Comparison of ENCODE assay signal across 29 cellular contexts in genomic region chr7:129513546-129513945, GRCh38. TPM values are rescaled to one million over a fixed set of nuclear protein-coding genes. Genes with fewer than 3 reads are reported as not detected.
"Had no signal": no experiment of that assay in that cellular context is flagged by ENCODE, and none has a peak within 500 bp of the region (broad histone marks: within the 10 kb centered on the region; RNA-seq: fewer than 3 reads in every experiment).

No MANE protein-coding gene starts in this region.

- DNase-seq: occipital lobe; ovary; posterior cingulate gyrus; psoas muscle; right cardiac atrium; right lobe of liver; small intestine; stimulated activated CD4-positive, alpha-beta T cell treated with anti-CD3 and anti-CD28 coated beads, Interleukin-15, amount 100 ng/mL, for 24 hours; stimulated activated CD4-positive, alpha-beta T cell treated with anti-CD3 and anti-CD28 coated beads, Interleukin-2, amount 100 ng/mL, for 24 hours; stimulated activated CD4-positive, alpha-beta T cell treated with anti-CD3 and anti-CD28 coated beads, Interleukin-2, amount 100 ng/mL, for 48 hours; stimulated activated CD4-positive, alpha-beta T cell treated with anti-CD3 and anti-CD28 coated beads, Interleukin-4, amount 100 ng/mL, for 24 hours; stimulated activated naive B cell treated with anti-CD40 and anti-IgM and Interleukin-4, amounts not matched to agents 10 μg/mL and 1 μg/mL and 100 μg/mL, for 72 hours; stimulated activated naive CD4-positive, alpha-beta T cell treated with Interleukin-2 at 50 U/mL for 16 hours; stomach; thyroid gland; upper lobe of left lung had no signal

- H3K9me3 Mint-ChIP-seq: neural progenitor cell; stimulated activated effector memory CD8-positive, alpha-beta T cell treated with anti-CD3 and anti-CD28 coated beads, Interleukin-12 subunit alpha, Interleukin-12 subunit beta, amount 100 ng/mL, for 72 hours; stimulated activated naive CD8-positive, alpha-beta T cell treated with anti-CD3 and anti-CD28 coated beads, Interleukin-15, Interleukin-2, amounts not matched to agents 100 ng/mL and 50 ng/mL, for 24 hours had no signal

- H2AFZ ChIP-seq: neural progenitor cell, parathyroid adenoma had no signal

- H3K36me3 Mint-ChIP-seq: neural progenitor cell; stimulated activated effector memory CD8-positive, alpha-beta T cell treated with anti-CD3 and anti-CD28 coated beads, Interleukin-12 subunit alpha, Interleukin-12 subunit beta, amount 100 ng/mL, for 72 hours had no signal

- H3K27ac ChIP-seq: neural progenitor cell, ovary, parathyroid adenoma, psoas muscle, right lobe of liver, sigmoid colon, stomach, thoracic aorta, thyroid gland, tibial nerve, upper lobe of left lung, vagina had no signal

- ATAC-seq: psoas muscle; right cardiac atrium; right lobe of liver; stimulated activated effector memory CD8-positive, alpha-beta T cell treated with anti-CD3 and anti-CD28 coated beads, Interleukin-12 subunit alpha, Interleukin-12 subunit beta, amount 100 ng/mL, for 72 hours; stimulated activated naive B cell treated with anti-CD40 and anti-IgM and Interleukin-4, amounts not matched to agents 10 μg/mL and 1 μg/mL and 100 μg/mL, for 72 hours had no signal

- H3K4me3 Mint-ChIP-seq: nephron; neural progenitor cell; stimulated activated effector memory CD8-positive, alpha-beta T cell treated with anti-CD3 and anti-CD28 coated beads, Interleukin-12 subunit alpha, Interleukin-12 subunit beta, amount 100 ng/mL, for 72 hours; stimulated activated naive B cell treated with anti-CD40 and anti-IgM and Interleukin-4, amounts not matched to agents 10 μg/mL and 1 μg/mL and 100 μg/mL, for 72 hours; stimulated activated naive CD8-positive, alpha-beta T cell treated with anti-CD3 and anti-CD28 coated beads, Interleukin-15, Interleukin-2, amounts not matched to agents 100 ng/mL and 50 ng/mL, for 24 hours had no signal

- FAIRE-seq: small intestine, urothelium cell line had no signal

- H3K79me2 ChIP-seq: parathyroid adenoma had no signal

- H3K27me3 Mint-ChIP-seq: stimulated activated naive CD8-positive, alpha-beta T cell treated with anti-CD3 and anti-CD28 coated beads, Interleukin-15, Interleukin-2, amounts not matched to agents 100 ng/mL and 50 ng/mL, for 24 hours had no signal

- H3K36me3 ChIP-seq: neural progenitor cell, ovary, right lobe of liver, sigmoid colon, stomach, thoracic aorta, thyroid gland, tibial nerve, upper lobe of left lung, vagina had no signal

- H3K4me1 ChIP-seq: neural progenitor cell, parathyroid adenoma, psoas muscle, right lobe of liver, sigmoid colon, stomach, thyroid gland, tibial nerve, upper lobe of left lung, vagina had no signal

- H3K4me1 Mint-ChIP-seq: nephron; neural progenitor cell; stimulated activated effector memory CD8-positive, alpha-beta T cell treated with anti-CD3 and anti-CD28 coated beads, Interleukin-12 subunit alpha, Interleukin-12 subunit beta, amount 100 ng/mL, for 72 hours had no signal

- H3K4me3 ChIP-seq: neural progenitor cell, ovary, psoas muscle, right lobe of liver, sigmoid colon, stomach, thoracic aorta, thyroid gland, tibial nerve, upper lobe of left lung, vagina had no signal

- H3K9ac ChIP-seq: neural progenitor cell, parathyroid adenoma had no signal

- H3K9me3 ChIP-seq: ovary, psoas muscle, right lobe of liver, sigmoid colon, stomach, thoracic aorta, thyroid gland, tibial nerve, upper lobe of left lung, vagina had no signal

- H3K27ac Mint-ChIP-seq: nephron; neural progenitor cell; progenitor cell of endocrine pancreas; stimulated activated effector memory CD8-positive, alpha-beta T cell treated with anti-CD3 and anti-CD28 coated beads, Interleukin-12 subunit alpha, Interleukin-12 subunit beta, amount 100 ng/mL, for 72 hours; stimulated activated naive B cell treated with anti-CD40 and anti-IgM and Interleukin-4, amounts not matched to agents 10 μg/mL and 1 μg/mL and 100 μg/mL, for 72 hours; stimulated activated naive CD8-positive, alpha-beta T cell treated with anti-CD3 and anti-CD28 coated beads, Interleukin-15, Interleukin-2, amounts not matched to agents 100 ng/mL and 50 ng/mL, for 24 hours had no signal

- H3K4me2 ChIP-seq: neural progenitor cell had no signal

- H3K27me3 ChIP-seq: neural progenitor cell, ovary, right lobe of liver, thyroid gland, tibial nerve, upper lobe of left lung, vagina had no signal

RNA-seq across cellular contexts. Expression of gene SMKR1, which starts 11.2 kb away (rescaled TPM):
- total RNA-seq: right cardiac atrium, right lobe of liver, sigmoid colon, skeletal muscle tissue, stomach, subcutaneous adipose tissue, thoracic aorta, vagina had no signal
